ENCODE assay signal across 9 cellular contexts in genomic region chr11:1574256-1575242, GRCh38. TPM values are rescaled to one million over a fixed set of nuclear protein-coding genes. Genes with fewer than 3 reads are reported as not detected.
DNase-seq lines count a peak whose midpoint lies in the region; ATAC-seq and TF ChIP-seq lines count a peak whose summit lies in the region.
"Had no signal": no experiment of that assay in that cellular context is flagged by ENCODE, and none has a peak within 500 bp of the region (broad histone marks: within the 10 kb centered on the region; RNA-seq: fewer than 3 reads in every experiment).

No MANE protein-coding gene starts in this region.

- DNase-seq in DND-41, result peak; percentile 46
- peak; percentile 45 for DNase-seq in SK-MEL-5 (ENCODE audit: low read depth, low spot score)
- DNase-seq in adrenal gland, result peak in 5 of 7 donors; percentile 50 to 71 (median 63)
- peak; percentile 62 for DNase-seq in left cardiac atrium
- DNase-seq in posterior cingulate gyrus, result peak in 7 of 10 donors; percentile 67 to 96 (median 72)
- DNase-seq in SHP77 (lab: John Stamatoyannopoulos, UW), result no peak

- H3K4me1 ChIP-seq in DND-41 (ENCODE audit: insufficient read depth, low read length) (no peaks in the 10 kb centered on the region), adrenal gland (replicated peaks in 1 of 2) (peaks cover 0 to 5% of the 10 kb centered on the region in 2 donors)

- intact Hi-C loops in adrenal gland (cut with DNase I) (loop anchor here (2.0 to 5.0 kb wide), 2 partner anchors 28 to 372 kb away; no protein-coding TSS in a partner anchor), left cardiac atrium (cut with DNase I) (loop anchor here in 1 of 2 donors (1.0 kb wide), 1 partner anchor 28 kb away; no protein-coding TSS in a partner anchor), posterior cingulate gyrus (cut with DNase I) (loop anchor here (1.0 kb wide), 1 partner anchor 28 kb away; no protein-coding TSS in a partner anchor)

- no peak overlapping the region for H2AFZ ChIP-seq in DND-41 (ENCODE audit: low read depth, low read length)

- H3K36me3 ChIP-seq in DND-41 (ENCODE audit: insufficient read depth, low read length) (no peaks in the 10 kb centered on the region), adrenal gland (replicated peaks in 1 of 2) (no peaks in the 10 kb centered on the region)

- H3K27ac ChIP-seq in DND-41 (ENCODE audit: low read length) (no peak overlapping the region), adrenal gland (peak overlapping the region in 1 of 5 donors; percentile 75)

- 2 to 9% (median 5%) methylated on average over 12 to 70 of the region's 70 CpGs for WGBS in adrenal gland, 4 donors

- TF ChIP-seq CTCF in DND-41 (IDR thresholded peaks at IDR 0.05; ENCODE audit: borderline replicate concordance, extremely low read depth, low read length, poor library complexity, severe bottlenecking) (peak; percentile 90), adrenal gland (IDR thresholded peaks at IDR 0.05) (peak in 5 of 6 experiments; percentile 29 to 95 (median 90))

- H3K9ac ChIP-seq in DND-41 (ENCODE audit: low read depth, low read length), result no peak overlapping the region

- no peak overlapping the region for H3K4me3 ChIP-seq in DND-41 (ENCODE audit: low read depth in 1 of 2, low read length in 2 of 2)
- H3K4me3 ChIP-seq in adrenal gland, result no peak overlapping the region

- peaks cover 8% of the 10 kb centered on the region for H4K20me1 ChIP-seq in DND-41 (ENCODE audit: insufficient read depth, low read length)

- no peaks in the 10 kb centered on the region for H3K27me3 ChIP-seq in DND-41 (ENCODE audit: insufficient read depth, low read length, poor library complexity)
- H3K27me3 ChIP-seq in adrenal gland, result peaks cover 18% of the 10 kb centered on the region

- H3K4me2 ChIP-seq in DND-41 (ENCODE audit: insufficient read depth, low read length), result peak overlapping the region; percentile 9; the same call in 1 of the 2 replicates

- no peaks in the 10 kb centered on the region for H3K9me3 ChIP-seq in DND-41 (ENCODE audit: insufficient read depth, low read length, severe bottlenecking)
- no peaks in the 10 kb centered on the region for H3K9me3 ChIP-seq in adrenal gland (replicated peaks in 1 of 3)

- in situ Hi-C loops in SK-MEL-5 (cut with HindIII; ENCODE audit: low pct_unique_long_range_greater_than_20kb, low sequenced_read_pairs), result no loop called here

- H3K79me2 ChIP-seq in DND-41 (ENCODE audit: insufficient read depth, low read length), result no peaks in the 10 kb centered on the region

- no peak for TF ChIP-seq POLR2A in adrenal gland (IDR thresholded peaks at IDR 0.05)

- ATAC-seq in DND-41 (ENCODE audit: insufficient read depth, low read depth) (peak; percentile 86), HG03439 (IDR thresholded peaks at IDR 0.05; ENCODE audit: unreplicated experiment) (peak; percentile 37), left cardiac atrium (peak; percentile 55 to 62), HG03095 (IDR thresholded peaks at IDR 0.05; ENCODE audit: unreplicated experiment) (no peak)

RNA-seq across cellular contexts. Expression of gene DUSP8, which starts 2.5 kb away (rescaled TPM):
- total RNA-seq in SK-MEL-5 (2014; rRNA removed; shearing (Covaris generic)), result 0.48 and 0.85 TPM in 2 replicates
- 3.2 and 3.3 TPM in 2 replicates for polyA plus RNA-seq in SK-MEL-5 (2015; cell fraction: cytosol; rRNA removed)
- polyA plus RNA-seq in SK-MEL-5 (2015; cell fraction: nucleus; rRNA removed), result 1.7 and 4.6 TPM in 2 replicates
- 1 to 10 TPM in 6 of 8 donors, under 1 TPM in 2; 0.26 to 6.3 (median 1.6) TPM for total RNA-seq in adrenal gland
- 1 to 10 TPM; 2.4 to 5.2 (median 3.4) TPM for polyA plus RNA-seq in adrenal gland
- total RNA-seq in left cardiac atrium, result 10 to 100 TPM in 1 of 2 donors, 1 to 10 TPM in 1; 9.0 to 21.7 TPM

RNA-seq across cellular contexts. Expression of gene KRTAP5-1, which starts 10.5 kb away (rescaled TPM):
- not detected in 2 replicates for total RNA-seq in SK-MEL-5 (2014; rRNA removed; shearing (Covaris generic))
- not detected in 2 replicates for polyA plus RNA-seq in SK-MEL-5 (2015; cell fraction: cytosol; rRNA removed)
- not detected in 2 replicates for polyA plus RNA-seq in SK-MEL-5 (2015; cell fraction: nucleus; rRNA removed)
- total RNA-seq in adrenal gland (not detected), left cardiac atrium (not detected)
- polyA plus RNA-seq in adrenal gland, result under 1 TPM in 1 of 3 donors, not detected in 2; 0.10 TPM
- total RNA-seq: activated CD8-positive, alpha-beta memory T cell treated with anti-CD3 and anti-CD28 coated beads for 36 hours had no signal

RNA-seq across cellular contexts. Expression of gene KRTAP5-2, which starts 23.5 kb away (rescaled TPM):
- 0.26 and 0.72 TPM in 2 replicates for total RNA-seq in SK-MEL-5 (2014; rRNA removed; shearing (Covaris generic))
- 0.33 and 0.61 TPM in 2 replicates for polyA plus RNA-seq in SK-MEL-5 (2015; cell fraction: cytosol; rRNA removed)
- polyA plus RNA-seq in SK-MEL-5 (2015; cell fraction: nucleus; rRNA removed), result not detected in 2 replicates
- not detected for total RNA-seq in adrenal gland
- not detected for polyA plus RNA-seq in adrenal gland
- total RNA-seq in left cardiac atrium, result not detected
- total RNA-seq: activated CD8-positive, alpha-beta memory T cell treated with anti-CD3 and anti-CD28 coated beads for 36 hours had no signal

RNA-seq across cellular contexts. Expression of gene KRTAP5-3, which starts 33.7 kb away (rescaled TPM):
- total RNA-seq in SK-MEL-5 (2014; rRNA removed; shearing (Covaris generic)), result not detected in 2 replicates
- polyA plus RNA-seq in SK-MEL-5 (2015; cell fraction: cytosol; rRNA removed), result not detected in 2 replicates
- polyA plus RNA-seq in SK-MEL-5 (2015; cell fraction: nucleus; rRNA removed), result not detected in 2 replicates
- total RNA-seq in adrenal gland (not detected), left cardiac atrium (not detected)
- polyA plus RNA-seq in adrenal gland, result not detected
- total RNA-seq: activated CD8-positive, alpha-beta memory T cell treated with anti-CD3 and anti-CD28 coated beads for 36 hours had no signal

RNA-seq across cellular contexts. Expression of gene KRTAP5-4, which starts 47.4 kb away (rescaled TPM):
- total RNA-seq in SK-MEL-5 (2014; rRNA removed; shearing (Covaris generic)), result not detected in 2 replicates
- not detected in 2 replicates for polyA plus RNA-seq in SK-MEL-5 (2015; cell fraction: cytosol; rRNA removed)
- not detected in 2 replicates for polyA plus RNA-seq in SK-MEL-5 (2015; cell fraction: nucleus; rRNA removed)
- total RNA-seq in adrenal gland (not detected), left cardiac atrium (not detected)
- polyA plus RNA-seq in adrenal gland, result not detected
- total RNA-seq: activated CD8-positive, alpha-beta memory T cell treated with anti-CD3 and anti-CD28 coated beads for 36 hours had no signal

Comparison
In these comparisons a context has a peak if more than half of its experiments do, and no peak if none do; other contexts are left out.
1. DNase-seq: peak in DND-41 (single experiment), SK-MEL-5 (single experiment), adrenal gland (5 of 7), left cardiac atrium (single experiment) and posterior cingulate gyrus (7 of 10); none in SHP77 (0 of 2).